Comparison of ENCODE assay signal across 1 cellular context in genomic region chr15:90638963-90639362, GRCh38.
TF ChIP-seq lines count a peak whose summit lies in the region.

No MANE protein-coding gene starts in this region.

TF ChIP-seq in SK-N-SH treated with all-trans-retinoic acid at 6 μM for 48 hours, 23 proteins besides CTCF, POLR2A, EP300 and RAD21 (continued from another document):
- no peak for TF ChIP-seq TSHZ2 (CRISPR knock-in tag; IDR thresholded peaks at IDR 0.05)
TF ChIP-seq in SK-N-SH treated with all-trans-retinoic acid at 6 μM for 48 hours: peak in this region for 0.
